Comparison of ENCODE assay signal across 8 cellular contexts in the genomic region with DNA sequence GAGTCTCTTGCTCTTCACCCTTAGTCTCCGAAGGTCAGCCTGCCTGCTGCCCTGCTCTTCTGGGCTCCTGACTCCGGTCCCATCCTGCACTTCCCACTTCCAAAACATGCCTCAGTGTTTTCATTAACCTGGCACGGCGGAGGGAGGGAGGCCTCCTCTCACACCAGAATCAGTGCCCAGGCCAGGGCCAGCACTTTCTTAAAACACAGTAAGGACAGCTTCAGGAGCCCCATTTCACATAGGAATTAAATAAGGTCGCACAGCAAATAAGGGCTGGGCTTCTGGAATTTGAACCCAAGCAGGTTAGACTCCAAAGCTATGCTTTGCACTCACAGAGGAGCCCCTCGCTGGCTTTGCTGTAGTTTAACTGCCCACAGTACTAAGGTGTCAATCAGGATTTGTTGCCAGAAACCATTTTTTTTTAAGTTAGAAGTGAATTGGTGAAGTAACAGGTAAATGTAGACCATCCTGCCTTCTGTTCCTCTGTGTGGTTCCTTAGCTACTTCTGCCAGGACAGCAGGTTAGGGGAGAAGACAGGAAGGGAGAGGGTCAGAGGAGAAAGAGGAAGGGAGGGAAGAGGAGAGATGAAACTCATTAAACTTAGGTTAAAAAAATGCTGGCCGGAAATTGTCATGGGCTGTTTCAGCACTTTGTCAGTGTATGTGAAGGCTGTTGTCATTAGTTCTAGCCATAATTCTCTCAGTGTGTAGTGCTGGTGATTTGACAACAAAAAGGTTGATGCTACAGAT. TPM values are rescaled to one million over a fixed set of nuclear protein-coding genes. Genes with fewer than 3 reads are reported as not detected.
DNase-seq lines count a peak whose midpoint lies in the region; ATAC-seq and TF ChIP-seq lines count a peak whose summit lies in the region.

No MANE protein-coding gene starts in this region.

- H3K36me3 ChIP-seq in body of pancreas (replicated peaks in 1 of 2; ENCODE audit: insufficient read depth in 1 of 2, low read depth in 2 of 2) = no peaks in the 10 kb centered on the region
- no peaks in the 10 kb centered on the region for H3K36me3 ChIP-seq in mesendoderm (ENCODE audit: control insufficient read depth, insufficient read depth, low read length)
- H3K36me3 ChIP-seq in tibial artery = peaks cover 0 to 7% (median 0%) of the 10 kb centered on the region in 3 donors

- peaks cover 19% of the 10 kb centered on the region for H3K36me3 Mint-ChIP-seq in activated T-cell treated with anti-CD3 and anti-CD28 coated beads, Interleukin-2, amount 50 U/mL, for 24 hours (ENCODE audit: low read depth)

- TF ChIP-seq POLR2A in body of pancreas (IDR thresholded peaks at IDR 0.05) = no peak

- no peak overlapping the region for H4K8ac ChIP-seq in mesendoderm (ENCODE audit: low read depth, low read length)

- H3K4me1 Mint-ChIP-seq in activated T-cell treated with anti-CD3 and anti-CD28 coated beads, Interleukin-2, amount 50 U/mL, for 24 hours (ENCODE audit: low read depth) = peaks cover 24% of the 10 kb centered on the region

- peak overlapping the region; percentile 15 for H3K4me3 Mint-ChIP-seq in activated T-cell treated with anti-CD3 and anti-CD28 coated beads, Interleukin-2, amount 50 U/mL, for 24 hours

- ATAC-seq in body of pancreas = no peak
- no peak for ATAC-seq in HG03108 (IDR thresholded peaks at IDR 0.05; ENCODE audit: unreplicated experiment)

- H3K79me2 ChIP-seq in mesendoderm (ENCODE audit: control insufficient read depth, insufficient read depth, low read length) = no peaks in the 10 kb centered on the region

- H3K18ac ChIP-seq in mesendoderm (ENCODE audit: low read length) = no peak overlapping the region

- no peak overlapping the region for H2BK5ac ChIP-seq in mesendoderm (ENCODE audit: low read length)

- H3K9ac ChIP-seq in mesendoderm (ENCODE audit: low read length) = no peak overlapping the region

- H3K9me3 ChIP-seq in body of pancreas = no peaks in the 10 kb centered on the region
- H3K9me3 ChIP-seq in tibial artery = no peaks in the 10 kb centered on the region

- H3K4ac ChIP-seq in mesendoderm (ENCODE audit: low read depth, low read length) = no peak overlapping the region

- no peaks in the 10 kb centered on the region for H3K27me3 Mint-ChIP-seq in activated T-cell treated with anti-CD3 and anti-CD28 coated beads, Interleukin-2, amount 50 U/mL, for 24 hours

- no peaks in the 10 kb centered on the region for H3K79me1 ChIP-seq in mesendoderm (ENCODE audit: low read length)

- TF ChIP-seq CTCF in body of pancreas (IDR thresholded peaks at IDR 0.05) = no peak
- TF ChIP-seq CTCF in tibial artery (IDR thresholded peaks at IDR 0.05) = no peak

- H3K27me3 ChIP-seq in body of pancreas (no peaks in the 10 kb centered on the region), mesendoderm (ENCODE audit: insufficient read depth, low read length, poor library complexity) (no peaks in the 10 kb centered on the region), tibial artery (no peaks in the 10 kb centered on the region)

- H3K27ac Mint-ChIP-seq in activated T-cell treated with anti-CD3 and anti-CD28 coated beads, Interleukin-2, amount 50 U/mL, for 24 hours = no peak overlapping the region

- H3K4me2 ChIP-seq in mesendoderm (ENCODE audit: low read length) = no peak overlapping the region

- H3K4me3 ChIP-seq in body of pancreas (no peak overlapping the region), mesendoderm (ENCODE audit: low read length) (no peak overlapping the region), tibial artery (peak overlapping the region; percentile 66 to 80)

- H3K56ac ChIP-seq in mesendoderm (ENCODE audit: low read length) = peak overlapping the region; percentile 19

- DNase-seq in activated T-cell treated with anti-CD3 and anti-CD28 coated beads, Interleukin-2, amount 50 U/mL, for 24 hours = peak; percentile 31
- DNase-seq in activated T-cell treated with anti-CD3 and anti-CD28 coated beads, Interleukin-2, amount 50 U/mL, for 1 hour = no peak
- DNase-seq in body of pancreas (peak in 1 of 4 donors; percentile 12), mesendoderm (no peak), tibial artery (peak in 1 of 2 donors; percentile 64), NCI-H1105 treated with DMSO at 0.1 percent for 48 hours (lab: John Stamatoyannopoulos, UW) (no peak)
- DNase-seq in stimulated activated CD4-positive, alpha-beta T cell treated with anti-CD3 and anti-CD28 coated beads, Interleukin-1b, Interleukin-23, amount 100 ng/mL, for 48 hours = no peak

- H4K5ac ChIP-seq in mesendoderm (ENCODE audit: low read length) = no peak overlapping the region

- no peak overlapping the region for H2AK5ac ChIP-seq in mesendoderm (ENCODE audit: low read length)

- H2BK15ac ChIP-seq in mesendoderm (replicated peaks; ENCODE audit: low read depth) = no peak overlapping the region

- H3K9me3 Mint-ChIP-seq in activated T-cell treated with anti-CD3 and anti-CD28 coated beads, Interleukin-2, amount 50 U/mL, for 24 hours = peaks cover 3% of the 10 kb centered on the region

- WGBS in body of pancreas, 2 donors = 50 to 53% methylated on average over 7 of the region's 7 CpGs
- no CpG with 5 or more reads among the region's 7 CpGs for WGBS in mesendoderm (ENCODE audit: extremely low coverage, insufficient coverage, low lambda C conversion rate)

- intact Hi-C loops in body of pancreas (cut with DNase I) (no loop called here), tibial artery (cut with DNase I; ENCODE audit: low total_unique reads) (no loop called here)

- H3K4me1 ChIP-seq in body of pancreas (peaks cover 68% of the 10 kb centered on the region), mesendoderm (ENCODE audit: control insufficient read depth, low read depth, low read length) (peaks cover 6% of the 10 kb centered on the region), tibial artery (peaks cover 0 to 73% (median 54%) of the 10 kb centered on the region in 4 donors)

- H3K23ac ChIP-seq in mesendoderm (ENCODE audit: low read length) = no peak overlapping the region

- H3K27ac ChIP-seq in body of pancreas (peak overlapping the region in 3 of 4 donors; percentile 89 to 97 (median 89)), mesendoderm (ENCODE audit: low read depth, low read length) (no peak overlapping the region), tibial artery (peak overlapping the region; percentile 80 to 82)

- H2BK120ac ChIP-seq in mesendoderm (ENCODE audit: low read depth, low read length) = no peak overlapping the region

RNA-seq across cellular contexts. Expression of a gene that starts 1.1 kb away (rescaled TPM):
- 10 to 100 TPM; 44.5 to 50.8 TPM for total RNA-seq in body of pancreas
- polyA plus RNA-seq in mesendoderm (2013, experiment 1 of 2) = 3.1 TPM
- polyA plus RNA-seq in mesendoderm (2013, experiment 2 of 2) = 3.9 TPM

RNA-seq across cellular contexts. Expression of a gene that starts 18.0 kb away (rescaled TPM):
- 100 to 1,000 TPM; 226 to 230 TPM for total RNA-seq in body of pancreas
- polyA plus RNA-seq in mesendoderm (2013, experiment 1 of 2) = 0.10 TPM
- 0.10 TPM for polyA plus RNA-seq in mesendoderm (2013, experiment 2 of 2)

RNA-seq across cellular contexts. Expression of a gene that starts 40.1 kb away (rescaled TPM):
- total RNA-seq in body of pancreas = 10 to 100 TPM; 12.9 to 30.4 TPM
- polyA plus RNA-seq in mesendoderm (2013, experiment 1 of 2) = 64.7 TPM
- 63.5 TPM for polyA plus RNA-seq in mesendoderm (2013, experiment 2 of 2)

RNA-seq across cellular contexts. Expression of a gene that starts 49.5 kb away (rescaled TPM):
- 10 to 100 TPM in 1 of 2 donors, 1 to 10 TPM in 1; 4.7 to 10.2 TPM for total RNA-seq in body of pancreas
- polyA plus RNA-seq in mesendoderm (2013, experiment 1 of 2) = not detected
- not detected for polyA plus RNA-seq in mesendoderm (2013, experiment 2 of 2)

Comparison
In these comparisons a context has a peak if more than half of its experiments do, and no peak if none do; other contexts are left out.
1. H3K4me3 ChIP-seq: peak in tibial artery (2 of 2); none in body of pancreas (0 of 2) and mesendoderm (single experiment).